8 cellular contexts compared by ENCODE assay signal in genomic region chr15:41661529-41662225, GRCh38. TPM values are rescaled to one million over a fixed set of nuclear protein-coding genes. Genes with fewer than 3 reads are reported as not detected.
DNase-seq lines count a peak whose midpoint lies in the region; ATAC-seq, FAIRE-seq and TF ChIP-seq lines count a peak whose summit lies in the region.

No MANE protein-coding gene starts in this region.

- FAIRE-seq in A549 (lab: Jason Lieb, UNC): no peak

- peak overlapping the region; percentile 91 for H2AFZ ChIP-seq in neuronal stem cell (ENCODE audit: low read length)

- H2BK12ac ChIP-seq in neuronal stem cell (ENCODE audit: low read length): no peak overlapping the region

- H3K14ac ChIP-seq in neuronal stem cell (ENCODE audit: low read length): no peak overlapping the region

- no peaks in the 10 kb centered on the region for H3K36me3 ChIP-seq in SK-N-MC (ENCODE audit: insufficient read depth, low read length)
- H3K36me3 ChIP-seq in neuronal stem cell (replicated peaks in 1 of 2; ENCODE audit: control insufficient read depth in 2 of 2, insufficient read depth in 2 of 2, low read length in 2 of 2): no peaks in the 10 kb centered on the region
- H3K36me3 ChIP-seq in stomach smooth muscle (ENCODE audit: control insufficient read depth in 2 of 2, insufficient read depth in 2 of 2, low read length in 2 of 2): no peaks in the 10 kb centered on the region

- H3K4ac ChIP-seq in neuronal stem cell (ENCODE audit: low read length): no peak overlapping the region

- H3K4me2 ChIP-seq in A549 (peak overlapping the region; percentile 85), neuronal stem cell (ENCODE audit: insufficient read depth, low read length, poor library complexity, severe bottlenecking) (peak overlapping the region; percentile 95)

- TF ChIP-seq POLR2A in A549 (IDR thresholded peaks at IDR 0.05; ENCODE audit: low read length): no peak

- ATAC-seq in A549: peak; percentile 72 to 74
- ATAC-seq in GM19023 (IDR thresholded peaks at IDR 0.05; ENCODE audit: unreplicated experiment): peak; percentile 35

- H3K4me1 ChIP-seq in A549 (peaks cover 20% of the 10 kb centered on the region), neuronal stem cell (ENCODE audit: control insufficient read depth in 2 of 2, insufficient read depth in 1 of 2, low read depth in 1 of 2, low read length in 2 of 2) (peaks cover 8% of the 10 kb centered on the region in 2 donors), stomach smooth muscle (ENCODE audit: control insufficient read depth, insufficient read depth, low read length) (peaks cover 25% of the 10 kb centered on the region)

- H3K27ac ChIP-seq in A549: peak overlapping the region; percentile 66 to 88
- H3K27ac ChIP-seq in SK-N-MC: peak overlapping the region; percentile 76
- H3K27ac ChIP-seq in neuronal stem cell (replicated peaks; ENCODE audit: low read length): no peak overlapping the region
- peak overlapping the region; percentile 74 for H3K27ac ChIP-seq in stomach smooth muscle (ENCODE audit: low read length)

- DNase-seq in A549 (ENCODE audit: low read depth in 1 of 2, low spot score in 1 of 2) (peak; percentile 48 to 55), Kasumi-1 (lab: John Stamatoyannopoulos, UW) (peak; percentile 61 to 70), SK-N-MC (ENCODE audit: low read depth, low spot score) (peak; percentile 39), globus pallidus (ENCODE audit: low spot score) (peak; percentile 84), neuronal stem cell (ENCODE audit: low spot score) (peak; percentile 45)
- peak; percentile 71 for DNase-seq in activated naive CD4-positive, alpha-beta T cell treated with anti-CD3 and anti-CD28 coated beads, Interleukin-2, amount 10 ng/mL, durations not matched to agents 7 days and 5 days

- H2BK15ac ChIP-seq in neuronal stem cell (ENCODE audit: low read length): no peak overlapping the region

- no peak overlapping the region for H4K8ac ChIP-seq in neuronal stem cell (ENCODE audit: low read depth, low read length)

- H3K36me3 Mint-ChIP-seq in activated naive CD4-positive, alpha-beta T cell treated with anti-CD3 and anti-CD28 coated beads, Interleukin-2, amount 10 ng/mL, durations not matched to agents 7 days and 5 days: peaks cover 12% of the 10 kb centered on the region

- no peak for TF ChIP-seq EP300 in A549 (IDR thresholded peaks at IDR 0.05)

- CTCF ChIA-PET in A549 (lab: Yijun Ruan, JAX): interaction anchor here (0.9 to 1.9 kb wide), 2 partner anchors 9 to 58 kb away, joined by 4 to 5 read pairs; no protein-coding TSS in a partner anchor
- CTCF ChIA-PET in activated naive CD4-positive, alpha-beta T cell treated with anti-CD3 and anti-CD28 coated beads, Interleukin-2, amount 10 ng/mL, durations not matched to agents 7 days and 5 days (lab: Charles Lee): interaction anchor here (1.0 to 3.2 kb wide), 2 partner anchors 35 to 196 kb away, joined by 4 to 10 read pairs; no protein-coding TSS in a partner anchor

- no peak for TF ChIP-seq CTCF in A549 (IDR thresholded peaks at IDR 0.05)

- H2BK5ac ChIP-seq in neuronal stem cell (ENCODE audit: low read length): no peak overlapping the region

- H3K9ac ChIP-seq in SK-N-MC (ENCODE audit: insufficient read length) (peak overlapping the region; percentile 79), neuronal stem cell (ENCODE audit: low read depth, low read length, poor library complexity) (peak overlapping the region; percentile 85), stomach smooth muscle (ENCODE audit: low read length in 2 of 2) (peak overlapping the region; percentile 62 to 64)

- POLR2A ChIA-PET in A549 (lab: Yijun Ruan, JAX): interaction anchor here (0.6 to 2.1 kb wide), 2 partner anchors 34 to 39 kb away, joined by 4 to 6 read pairs; no protein-coding TSS in a partner anchor

- WGBS in A549 (ENCODE audit: missing lambda C conversion rate): 2% methylated on average over 32 of the region's 44 CpGs
- WGBS in neuronal stem cell (ENCODE audit: extremely low coverage in 2 of 2, insufficient read length in 2 of 2, insufficient replicate concordance in 1 of 2), 2 donors: no CpG with 5 or more reads among the region's 44 CpGs

- H3K27me3 ChIP-seq in neuronal stem cell (ENCODE audit: control insufficient read depth in 3 of 3, insufficient read depth in 3 of 3, low read depth in 1 of 3, low read length in 3 of 3) (peaks cover 0 to 9% (median 0%) of the 10 kb centered on the region in 3 experiments), stomach smooth muscle (ENCODE audit: control insufficient read depth in 1 of 2, insufficient read depth in 2 of 2, low read length in 2 of 2) (no peaks in the 10 kb centered on the region)

- peaks cover 47% of the 10 kb centered on the region for H3K27me3 Mint-ChIP-seq in activated naive CD4-positive, alpha-beta T cell treated with anti-CD3 and anti-CD28 coated beads, Interleukin-2, amount 10 ng/mL, durations not matched to agents 7 days and 5 days

- H3K23ac ChIP-seq in neuronal stem cell (ENCODE audit: low read depth, low read length, poor library complexity): peak overlapping the region; percentile 52

- H2BK120ac ChIP-seq in neuronal stem cell (ENCODE audit: low read depth, low read length): no peak overlapping the region

- H3K79me1 ChIP-seq in neuronal stem cell (ENCODE audit: low read depth, low read length): peaks cover 9% of the 10 kb centered on the region

- peak overlapping the region; percentile 93 for H3K27ac Mint-ChIP-seq in activated naive CD4-positive, alpha-beta T cell treated with anti-CD3 and anti-CD28 coated beads, Interleukin-2, amount 10 ng/mL, durations not matched to agents 7 days and 5 days

- peak overlapping the region; percentile 82 for H3K4me3 Mint-ChIP-seq in activated naive CD4-positive, alpha-beta T cell treated with anti-CD3 and anti-CD28 coated beads, Interleukin-2, amount 10 ng/mL, durations not matched to agents 7 days and 5 days

- peaks cover 9% of the 10 kb centered on the region for H3K9me3 Mint-ChIP-seq in activated naive CD4-positive, alpha-beta T cell treated with anti-CD3 and anti-CD28 coated beads, Interleukin-2, amount 10 ng/mL, durations not matched to agents 7 days and 5 days

- peaks cover 41% of the 10 kb centered on the region for H3K4me1 Mint-ChIP-seq in activated naive CD4-positive, alpha-beta T cell treated with anti-CD3 and anti-CD28 coated beads, Interleukin-2, amount 10 ng/mL, durations not matched to agents 7 days and 5 days

- no peak overlapping the region for H4K91ac ChIP-seq in neuronal stem cell (ENCODE audit: low read depth, low read length, poor library complexity)

- H3K18ac ChIP-seq in neuronal stem cell (ENCODE audit: low read length): peak overlapping the region; percentile 96

- no peaks in the 10 kb centered on the region for H3K9me3 ChIP-seq in A549
- H3K9me3 ChIP-seq in SK-N-MC (ENCODE audit: low read depth, low read length): no peaks in the 10 kb centered on the region
- peaks cover 2 to 7% of the 10 kb centered on the region in 2 donors for H3K9me3 ChIP-seq in neuronal stem cell (replicated peaks in 1 of 2; ENCODE audit: control insufficient read depth in 2 of 2, insufficient read depth in 1 of 2, low read depth in 1 of 2, low read length in 2 of 2)
- H3K9me3 ChIP-seq in stomach smooth muscle (ENCODE audit: control insufficient read depth in 2 of 2, low read length in 2 of 2): no peaks in the 10 kb centered on the region

- H3K4me3 ChIP-seq in A549: peak overlapping the region; percentile 56
- peak overlapping the region; percentile 86 for H3K4me3 ChIP-seq in SK-N-MC
- H3K4me3 ChIP-seq in neuronal stem cell (ENCODE audit: low read length in 2 of 2): peak overlapping the region; percentile 64 to 87
- H3K4me3 ChIP-seq in stomach smooth muscle (ENCODE audit: low read length in 2 of 2): peak overlapping the region; percentile 72 to 85

- no peak for TF ChIP-seq RAD21 in A549 (conservative IDR thresholded peaks at IDR 0.05 in 1 of 2, IDR thresholded peaks at IDR 0.05 in 1 of 2)

- no peak overlapping the region for H2AK5ac ChIP-seq in neuronal stem cell (ENCODE audit: low read depth, low read length)

TF ChIP-seq in A549, 52 proteins besides CTCF, POLR2A, EP300 and RAD21 (continues in another document):
- TF ChIP-seq ZSCAN20 (CRISPR knock-in tag; IDR thresholded peaks at IDR 0.05) (no peak), POLR2AphosphoS2 (conservative IDR thresholded peaks at IDR 0.05; ENCODE audit: low read length) (no peak), RFX5 (IDR thresholded peaks at IDR 0.05) (no peak), HES2 (IDR thresholded peaks at IDR 0.05) (no peak), PBX3 (IDR thresholded peaks at IDR 0.05) (no peak), EHF (CRISPR knock-in tag; IDR thresholded peaks at IDR 0.05) (no peak), JUN (IDR thresholded peaks at IDR 0.05) (no peak), MAX (IDR thresholded peaks at IDR 0.05) (peak; percentile 90), NR3C1 (IDR thresholded peaks at IDR 0.05) (no peak), GATA3 (IDR thresholded peaks at IDR 0.05; ENCODE audit: borderline replicate concordance) (no peak)

RNA-seq across cellular contexts. Expression of gene MGA, which starts 1.5 kb away (rescaled TPM):
- polyA plus RNA-seq in A549 (2011; rRNA removed) (13.8 and 17.9 TPM in 2 replicates), A549 (2017; fragmentation: RNase III; extraction: RNeasy Plus Mini Kit Qiagen cat#74134 plus additional on column Dnase treatment) (4.5 to 5.8 TPM (median 4.6 TPM) in 3 replicates)
- 1.4 and 1.8 TPM in 2 replicates for polyA plus RNA-seq in A549 (2012; cell fraction: cytosol; rRNA removed)
- 1.9 and 3.5 TPM in 2 replicates for polyA plus RNA-seq in A549 (2012; cell fraction: nucleus; rRNA removed)
- 35.6 and 38.6 TPM in 2 replicates for polyA minus RNA-seq in A549 (2011; rRNA and poly(A)+ RNA removed)
- polyA plus RNA-seq in neuronal stem cell (2013, experiment 1 of 2): 9.4 TPM
- 9.0 TPM for polyA plus RNA-seq in neuronal stem cell (2013, experiment 2 of 2)
